26 cellular contexts compared by ENCODE assay signal in the genomic region with DNA sequence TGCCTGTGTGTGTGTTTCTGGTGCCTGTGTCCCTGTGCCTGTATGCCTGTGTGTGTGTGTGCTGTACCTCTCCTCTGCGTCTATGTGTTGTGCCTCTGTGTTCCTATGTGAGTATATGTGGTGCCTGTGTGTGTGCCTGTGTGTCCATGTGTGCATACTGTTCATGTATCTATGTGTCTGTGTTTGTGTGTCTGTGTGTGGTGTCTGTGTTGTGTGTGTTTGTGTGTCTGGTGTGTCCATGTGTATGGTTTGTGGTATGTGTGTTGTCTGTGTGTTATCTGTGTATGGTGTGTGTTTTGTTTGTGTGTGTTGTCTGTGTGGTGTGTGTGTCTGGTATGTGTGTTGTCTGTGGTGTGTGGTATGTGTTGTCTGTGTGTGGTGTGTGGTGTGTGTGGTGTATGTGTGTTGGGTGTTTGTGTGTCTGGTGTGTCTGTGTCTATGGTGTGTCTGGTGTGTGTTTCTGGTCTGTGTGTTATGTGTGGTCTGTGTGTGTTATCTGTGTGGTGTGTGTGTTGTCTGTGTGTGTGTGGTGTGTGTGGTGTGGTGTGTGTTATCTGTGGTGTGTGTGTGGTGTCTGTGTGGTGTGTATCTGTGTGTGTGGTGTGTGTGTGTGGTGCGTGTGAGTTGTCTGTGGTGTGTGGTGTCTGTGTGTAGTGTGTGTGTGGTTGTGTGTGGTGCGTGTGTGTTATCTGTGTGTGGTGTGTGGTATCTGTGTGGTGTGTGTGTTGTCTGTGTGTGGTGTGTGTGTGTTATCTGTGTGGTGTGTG. TPM values are rescaled to one million over a fixed set of nuclear protein-coding genes. Genes with fewer than 3 reads are reported as not detected.
DNase-seq lines count a peak whose midpoint lies in the region; ATAC-seq, FAIRE-seq and TF ChIP-seq lines count a peak whose summit lies in the region.
"Had no signal": no experiment of that assay in that cellular context is flagged by ENCODE, and none has a peak within 500 bp of the region (broad histone marks: within the 10 kb centered on the region; RNA-seq: fewer than 3 reads in every experiment).

No MANE protein-coding gene starts in this region.

- peak overlapping the region; percentile 42 for H4K91ac ChIP-seq in H1 (replicated peaks; ENCODE audit: insufficient read length, low read length)

- 87% methylated on average over 3 of the region's 3 CpGs; no CpG with 5 or more reads in 1 of the 2 experiments for WGBS in H1 (ENCODE audit: extremely low coverage in 1 of 2, insufficient coverage in 1 of 2, insufficient read length in 1 of 2, insufficient replicate concordance in 2 of 2, low coverage in 1 of 2, low lambda C conversion rate in 2 of 2, missing lambda C conversion rate in 1 of 2), 2 experiments

- H3K36me3 ChIP-seq in HCT116 (ENCODE audit: control insufficient read depth in 1 of 2, insufficient read depth in 2 of 2, low read length in 2 of 2) (peaks cover 6 to 32% of the 10 kb centered on the region in 2 experiments; a peak in 3 of 4 replicates), H1 (ENCODE audit: control insufficient read depth in 2 of 4, insufficient read depth in 4 of 4, low read length in 3 of 4) (peaks cover 7 to 66% (median 47%) of the 10 kb centered on the region in 4 experiments; a peak in 6 of 8 replicates)
- H3K36me3 ChIP-seq: breast epithelium had no signal

- no peak overlapping the region; the same call in 1 of the 2 replicates for H2AK5ac ChIP-seq in H1 (ENCODE audit: low read depth, low read length)

- no peak for TF ChIP-seq CTCF in HCT116 (IDR thresholded peaks at IDR 0.05 in 2 of 3, conservative IDR thresholded peaks at IDR 0.05 in 1 of 3; ENCODE audit: borderline replicate concordance in 1 of 3, insufficient read depth in 1 of 3, low read depth in 2 of 3, low read length in 2 of 3)
- no peak for TF ChIP-seq CTCF in H1 (IDR thresholded peaks at IDR 0.05; ENCODE audit: control extremely low read depth in 1 of 3, insufficient read depth in 1 of 3, low read depth in 1 of 3, low read length in 3 of 3)

- TF ChIP-seq RAD21 in HCT116 (IDR thresholded peaks at IDR 0.05; ENCODE audit: low read depth) (no peak), H1 (IDR thresholded peaks at IDR 0.05 in 1 of 2, conservative IDR thresholded peaks at IDR 0.05 in 1 of 2; ENCODE audit: low read depth in 2 of 2, low read length in 2 of 2) (no peak)

- H2BK12ac ChIP-seq in H1 (ENCODE audit: low read depth, low read length): peak overlapping the region; percentile 65; the same call in 1 of the 2 replicates

- ATAC-seq in HCT116 (no peak), GM18861 (IDR thresholded peaks at IDR 0.05; ENCODE audit: unreplicated experiment) (no peak)
- ATAC-seq: activated T-cell treated with anti-CD3 and anti-CD28 coated beads, Interleukin-2, amount 50 U/mL, for 4 hours; foreskin keratinocyte; heart right ventricle; right cardiac atrium; stimulated activated memory B cell treated with anti-CD40 and anti-IgM and Interleukin-4, amounts not matched to agents 10 μg/mL and 1 μg/mL and 100 μg/mL, for 72 hours had no signal

- peak overlapping the region; percentile 48; the same call in 1 of the 2 replicates for H2BK5ac ChIP-seq in H1 (ENCODE audit: low read depth, low read length)

- no peaks in the 10 kb centered on the region for H4K20me1 ChIP-seq in HCT116 (ENCODE audit: insufficient read depth)
- peaks cover 7 to 20% of the 10 kb centered on the region in 2 experiments for H4K20me1 ChIP-seq in H1 (replicated peaks in 1 of 2; ENCODE audit: control insufficient read depth in 1 of 2, insufficient read depth in 2 of 2, low read length in 2 of 2)

- H3K9me3 ChIP-seq in HCT116 (ENCODE audit: control insufficient read depth in 1 of 2, insufficient read depth in 1 of 2, low read depth in 1 of 2, low read length in 2 of 2) (peaks cover 0 to 4% of the 10 kb centered on the region in 2 experiments; a peak in 1 of 4 replicates), H1 (ENCODE audit: insufficient read depth in 2 of 2, low read depth in 1 of 2, low read length in 1 of 2) (no peaks in the 10 kb centered on the region)
- H3K9me3 ChIP-seq: adrenal gland, breast epithelium, heart right ventricle, testis had no signal

- H3K79me2 ChIP-seq in HCT116 (ENCODE audit: insufficient read depth, low read length) (no peaks in the 10 kb centered on the region), H1 (ENCODE audit: control insufficient read depth in 1 of 2, insufficient read depth in 2 of 2, low read length in 2 of 2) (0 out of 4 replicates have a peak, but pooled peaks cover 0 to 3% of the 10 kb centered on the region in 2 experiments)

- no peak overlapping the region for H3K18ac ChIP-seq in H1 (ENCODE audit: extremely low read depth, low read length)

- TF ChIP-seq EP300 in H1 (IDR thresholded peaks at IDR 0.05; ENCODE audit: borderline replicate concordance in 1 of 2, low read depth in 2 of 2, low read length in 2 of 2): no peak

- H3K27ac ChIP-seq in HCT116 (ENCODE audit: low read depth, low read length) (peak overlapping the region; percentile 19; the same call in 1 of the 2 replicates), H1 (ENCODE audit: low read depth, low read length) (no peak overlapping the region)
- H3K27ac ChIP-seq: adrenal gland, breast epithelium, foreskin keratinocyte, heart right ventricle, testis, VCaP had no signal

- H3K79me1 ChIP-seq in H1 (ENCODE audit: low read depth, low read length): peaks cover 6% of the 10 kb centered on the region

- RAD21 ChIA-PET in HCT116 (lab: Charles Lee; ENCODE audit: low non-redundant PET in 1 of 2, low total read pairs in 2 of 2, uncharacterized antibody in 2 of 2, unreplicated experiment in 2 of 2): no interaction called here

- H3K4me3 ChIP-seq in HCT116 (replicated peaks in 1 of 2; ENCODE audit: low read depth in 1 of 2, low read length in 2 of 2) (no peak overlapping the region), H1 (ENCODE audit: extremely low read depth in 1 of 4, insufficient read depth in 2 of 4, low read depth in 3 of 4, low read length in 4 of 4) (no peak overlapping the region)
- H3K4me3 ChIP-seq: adrenal gland, breast epithelium, heart right ventricle had no signal

- H3K4me1 ChIP-seq in HCT116 (ENCODE audit: control insufficient read depth in 1 of 2, insufficient read depth in 2 of 2, low read length in 2 of 2): peaks cover 0 to 3% of the 10 kb centered on the region in 2 experiments; a peak in 2 of 4 replicates
- no peaks in the 10 kb centered on the region for H3K4me1 ChIP-seq in H1 (replicated peaks in 1 of 4; ENCODE audit: control insufficient read depth in 3 of 4, insufficient read depth in 4 of 4, low read length in 3 of 4)
- H3K4me1 ChIP-seq: adrenal gland, breast epithelium, foreskin keratinocyte, heart right ventricle, testis had no signal

- H2BK20ac ChIP-seq in H1 (ENCODE audit: low read length): no peak overlapping the region

- BruUV-seq in HCT116 (replicated peaks; lab: Mats Ljungman, UMichigan): no TSS peak

- POLR2A ChIA-PET in HCT116 (lab: Charles Lee): no interaction called here
- POLR2A ChIA-PET in H1 (lab: Charles Lee; ENCODE audit: partially characterized antibody): interaction anchor here (3.8 kb wide), 1 partner anchor 12 kb away, joined by 19 read pairs; no protein-coding TSS in a partner anchor

- H4K5ac ChIP-seq in H1 (ENCODE audit: insufficient read length, low read depth, low read length): no peak overlapping the region

- H3K23me2 ChIP-seq in H1 (ENCODE audit: low read depth, low read length): peaks cover 10% of the 10 kb centered on the region; the same call in 1 of the 2 replicates

- no peak overlapping the region for H4K8ac ChIP-seq in H1 (ENCODE audit: extremely low read depth, insufficient read depth, low read length)

- TF ChIP-seq POLR2A in HCT116 (IDR thresholded peaks at IDR 0.05; ENCODE audit: borderline replicate concordance, extremely low read depth, insufficient read depth, insufficient read length): no peak
- no peak for TF ChIP-seq POLR2A in H1 (IDR thresholded peaks at IDR 0.05; ENCODE audit: control extremely low read depth in 1 of 2, low read depth in 2 of 2, low read length in 2 of 2)

- no peaks in the 10 kb centered on the region for H3K9me2 ChIP-seq in HCT116 (ENCODE audit: insufficient read depth)

- H2AFZ ChIP-seq in HCT116 (ENCODE audit: low read depth, low read length, poor library complexity, severe bottlenecking) (no peak overlapping the region), H1 (ENCODE audit: low read length) (no peak overlapping the region)

- no peak overlapping the region for H3K4me2 ChIP-seq in HCT116 (ENCODE audit: low read length)
- H3K4me2 ChIP-seq in H1 (ENCODE audit: insufficient read depth in 1 of 2, low read depth in 2 of 2, low read length in 2 of 2): no peak overlapping the region

- no peak overlapping the region for H3K4ac ChIP-seq in H1 (replicated peaks; ENCODE audit: insufficient read length, low read depth, low read length)

- CTCF ChIA-PET in HCT116 (lab: Charles Lee): no interaction called here
- CTCF ChIA-PET in H1 (lab: Charles Lee; ENCODE audit: partially characterized antibody): interaction anchor here (2.7 kb wide), 1 partner anchor 32 kb away, joined by 13 read pairs; no protein-coding TSS in a partner anchor

- H2BK120ac ChIP-seq in H1 (replicated peaks; ENCODE audit: low read depth, low read length): no peak overlapping the region

- no peak overlapping the region for H3K14ac ChIP-seq in H1 (ENCODE audit: insufficient read length)

- peak overlapping the region; percentile 100 for H3K56ac ChIP-seq in H1 (replicated peaks; ENCODE audit: insufficient read length, low read depth, low read length)

- H3K27me3 ChIP-seq in HCT116 (ENCODE audit: insufficient read depth, low read length): no peaks in the 10 kb centered on the region
- H3K27me3 ChIP-seq in H1 (replicated peaks in 1 of 4; ENCODE audit: control insufficient read depth in 3 of 4, extremely low read depth in 1 of 4, insufficient read depth in 3 of 4, low read length in 3 of 4): no peaks in the 10 kb centered on the region; a peak in 1 of 7 replicates
- H3K27me3 ChIP-seq: adrenal gland, breast epithelium, foreskin keratinocyte, heart right ventricle, testis had no signal

- intact Hi-C loops in HCT116 (cut with micrococcal nuclease): no loop called here

- H3K23ac ChIP-seq in H1 (ENCODE audit: insufficient read length): no peak overlapping the region

- peak; percentile 36 for FAIRE-seq in H1 (lab: Jason Lieb, UNC)
- FAIRE-seq: colon had no signal

- no peak overlapping the region for H2BK15ac ChIP-seq in H1 (ENCODE audit: low read length)

- DNase-seq in HCT116 (ENCODE audit: low read depth, low spot score) (no peak), H1 (ENCODE audit: low read depth in 1 of 2, low spot score in 2 of 2) (no peak), SHP77 (lab: John Stamatoyannopoulos, UW) (no peak)
- DNase-seq: activated CD4-positive, alpha-beta T cell treated with anti-CD3 and anti-CD28 coated beads, Interleukin-2, amount 10 ng/mL, durations not matched to agents 24 days and 14 days; activated naive CD4-positive, alpha-beta T cell treated with Interleukin-2 at 50 U/mL for 16 hours; activated T-cell treated with anti-CD3 and anti-CD28 coated beads, Interleukin-2, amount 50 U/mL, for 4 hours; adrenal gland; CD8-positive, alpha-beta memory T cell; effector CD8-positive, alpha-beta T cell; foreskin keratinocyte; heart right ventricle; KG1; mammary epithelial cell; MM.1S; NCI-H1417; NCI-H446; stimulated activated CD4-positive, alpha-beta T cell treated with anti-CD3 and anti-CD28 coated beads, Interleukin-4, amount 100 ng/mL, for 1 hour; testis had no signal

- no peak overlapping the region for H3K9ac ChIP-seq in HCT116 (ENCODE audit: low read length)
- H3K9ac ChIP-seq in H1 (replicated peaks in 1 of 4; ENCODE audit: extremely low read depth in 1 of 4, low read depth in 3 of 4, low read length in 3 of 4): peak overlapping the region in 2 of 4 experiments; percentile 27 to 28; a peak in 1 of 7 replicates

RNA-seq across cellular contexts. Expression of a gene that starts 20.4 kb away (rescaled TPM):
- total RNA-seq in HCT116 (2021; ENCODE audit: unreplicated experiment): 75.2 TPM
- 47.5 and 53.8 TPM in 2 replicates for polyA plus RNA-seq in HCT116 (2012)
- 102 and 106 TPM in 2 replicates for total RNA-seq in H1 (2021; fragmentation: NEBNext Ultra II Directional; extraction: Animal tissue kit (Norgen Biotek cat#: 25700))
- 31.1 and 46.8 TPM in 2 replicates for polyA plus RNA-seq in H1 (2011; rRNA removed)
- polyA plus RNA-seq in H1 (2011; cell fraction: cytosol; rRNA removed): 60.2 TPM
- polyA plus RNA-seq in H1 (2011; cell fraction: nucleus; rRNA removed): 76.7 TPM
- polyA plus RNA-seq in H1 (2012, experiment 1 of 2): 80.0 to 94.0 TPM (median 88.5 TPM) in 4 replicates
- polyA plus RNA-seq in H1 (2012, experiment 2 of 2): 61.0 TPM
- 61.1 TPM for polyA plus RNA-seq in H1 (2013, experiment 1 of 2)
- 57.8 TPM for polyA plus RNA-seq in H1 (2013, experiment 2 of 2)
- 15.9 and 22.3 TPM in 2 replicates for polyA minus RNA-seq in H1 (2011; rRNA and poly(A)+ RNA removed)
- 37.7 TPM for polyA minus RNA-seq in H1 (2011; cell fraction: cytosol; rRNA and poly(A)+ RNA removed)
- 33.9 TPM for polyA minus RNA-seq in H1 (2011; cell fraction: nucleus; rRNA and poly(A)+ RNA removed)

RNA-seq across cellular contexts. Expression of a gene that starts 25.8 kb away (rescaled TPM):
- 2.3 TPM for total RNA-seq in HCT116 (2021; ENCODE audit: unreplicated experiment)
- polyA plus RNA-seq in HCT116 (2012): 1.8 and 2.0 TPM in 2 replicates
- total RNA-seq in H1 (2021; fragmentation: NEBNext Ultra II Directional; extraction: Animal tissue kit (Norgen Biotek cat#: 25700)): 0.45 and 0.54 TPM in 2 replicates
- polyA plus RNA-seq in H1 (2011; rRNA removed): 0.35 and 0.67 TPM in 2 replicates
- 0.69 TPM for polyA plus RNA-seq in H1 (2011; cell fraction: cytosol; rRNA removed)
- polyA plus RNA-seq in H1 (2011; cell fraction: nucleus; rRNA removed): 2.5 TPM
- 0.47 to 1.3 TPM (median 0.98 TPM) in 4 replicates for polyA plus RNA-seq in H1 (2012, experiment 1 of 2)
- polyA plus RNA-seq in H1 (2012, experiment 2 of 2): 0.45 TPM
- 0.20 TPM for polyA plus RNA-seq in H1 (2013, experiment 1 of 2)
- polyA plus RNA-seq in H1 (2013, experiment 2 of 2): 0.17 TPM
- polyA minus RNA-seq in H1 (2011; rRNA and poly(A)+ RNA removed): 0.39 and 0.76 TPM in 2 replicates
- polyA minus RNA-seq in H1 (2011; cell fraction: cytosol; rRNA and poly(A)+ RNA removed): not detected
- 0.50 TPM for polyA minus RNA-seq in H1 (2011; cell fraction: nucleus; rRNA and poly(A)+ RNA removed)
- total RNA-seq: activated CD4-positive, alpha-beta T cell treated with anti-CD3 and anti-CD28 coated beads, Interleukin-2, amount 10 ng/mL, durations not matched to agents 24 days and 14 days had no signal
- polyA plus RNA-seq: neural cell had no signal

RNA-seq across cellular contexts. Expression of a gene that starts 34.9 kb away (rescaled TPM):
- 76.5 TPM for total RNA-seq in HCT116 (2021; ENCODE audit: unreplicated experiment)
- 75.7 and 76.0 TPM in 2 replicates for polyA plus RNA-seq in HCT116 (2012)
- 28.0 and 29.9 TPM in 2 replicates for total RNA-seq in H1 (2021; fragmentation: NEBNext Ultra II Directional; extraction: Animal tissue kit (Norgen Biotek cat#: 25700))
- 43.8 and 63.0 TPM in 2 replicates for polyA plus RNA-seq in H1 (2011; rRNA removed)
- polyA plus RNA-seq in H1 (2011; cell fraction: cytosol; rRNA removed): 32.6 TPM
- 36.9 TPM for polyA plus RNA-seq in H1 (2011; cell fraction: nucleus; rRNA removed)
- 25.0 to 35.0 TPM (median 33.0 TPM) in 4 replicates for polyA plus RNA-seq in H1 (2012, experiment 1 of 2)
- polyA plus RNA-seq in H1 (2012, experiment 2 of 2): 32.1 TPM
- polyA plus RNA-seq in H1 (2013, experiment 1 of 2): 25.5 TPM
- 25.7 TPM for polyA plus RNA-seq in H1 (2013, experiment 2 of 2)
- 11.3 and 12.9 TPM in 2 replicates for polyA minus RNA-seq in H1 (2011; rRNA and poly(A)+ RNA removed)
- polyA minus RNA-seq in H1 (2011; cell fraction: cytosol; rRNA and poly(A)+ RNA removed): 18.1 TPM
- 16.4 TPM for polyA minus RNA-seq in H1 (2011; cell fraction: nucleus; rRNA and poly(A)+ RNA removed)

RNA-seq across cellular contexts. Expression of a gene that starts 42.5 kb away (rescaled TPM):
- 8.1 TPM for total RNA-seq in HCT116 (2021; ENCODE audit: unreplicated experiment)
- polyA plus RNA-seq in HCT116 (2012): 4.3 and 5.8 TPM in 2 replicates
- 1.8 and 2.0 TPM in 2 replicates for total RNA-seq in H1 (2021; fragmentation: NEBNext Ultra II Directional; extraction: Animal tissue kit (Norgen Biotek cat#: 25700))
- 2.5 and 2.6 TPM in 2 replicates for polyA plus RNA-seq in H1 (2011; rRNA removed)
- 4.0 TPM for polyA plus RNA-seq in H1 (2011; cell fraction: cytosol; rRNA removed)
- 7.7 TPM for polyA plus RNA-seq in H1 (2011; cell fraction: nucleus; rRNA removed)
- 1.7 to 2.6 TPM (median 1.7 TPM) in 4 replicates for polyA plus RNA-seq in H1 (2012, experiment 1 of 2)
- polyA plus RNA-seq in H1 (2012, experiment 2 of 2): 1.2 TPM
- 1.1 TPM for polyA plus RNA-seq in H1 (2013, experiment 1 of 2)
- polyA plus RNA-seq in H1 (2013, experiment 2 of 2): 0.96 TPM
- 1.9 and 3.2 TPM in 2 replicates for polyA minus RNA-seq in H1 (2011; rRNA and poly(A)+ RNA removed)
- 3.2 TPM for polyA minus RNA-seq in H1 (2011; cell fraction: cytosol; rRNA and poly(A)+ RNA removed)
- 6.3 TPM for polyA minus RNA-seq in H1 (2011; cell fraction: nucleus; rRNA and poly(A)+ RNA removed)
- total RNA-seq: activated CD4-positive, alpha-beta T cell treated with anti-CD3 and anti-CD28 coated beads, Interleukin-2, amount 10 ng/mL, durations not matched to agents 24 days and 14 days; CD8-positive, alpha-beta memory T cell; foreskin keratinocyte had no signal
- polyA plus RNA-seq: foreskin keratinocyte, mammary epithelial cell had no signal

RNA-seq across cellular contexts. Expression of a gene that starts 47.3 kb away (rescaled TPM):
- total RNA-seq in HCT116 (2021; ENCODE audit: unreplicated experiment): 1.3 TPM
- 0.72 and 0.83 TPM in 2 replicates for polyA plus RNA-seq in HCT116 (2012)
- 0.36 and 0.48 TPM in 2 replicates for total RNA-seq in H1 (2021; fragmentation: NEBNext Ultra II Directional; extraction: Animal tissue kit (Norgen Biotek cat#: 25700))
- 0.64 and 0.79 TPM in 2 replicates for polyA plus RNA-seq in H1 (2011; rRNA removed)
- 0.48 TPM for polyA plus RNA-seq in H1 (2011; cell fraction: cytosol; rRNA removed)
- polyA plus RNA-seq in H1 (2011; cell fraction: nucleus; rRNA removed): 0.34 TPM
- 0.28 to 1.1 TPM (median 0.51 TPM) in 4 replicates for polyA plus RNA-seq in H1 (2012, experiment 1 of 2)
- 0.50 TPM for polyA plus RNA-seq in H1 (2012, experiment 2 of 2)
- 1.3 TPM for polyA plus RNA-seq in H1 (2013, experiment 1 of 2)
- polyA plus RNA-seq in H1 (2013, experiment 2 of 2): 1.2 TPM
- 0.13 and 0.22 TPM in 2 replicates for polyA minus RNA-seq in H1 (2011; rRNA and poly(A)+ RNA removed)
- polyA minus RNA-seq in H1 (2011; cell fraction: cytosol; rRNA and poly(A)+ RNA removed): not detected
- 0.20 TPM for polyA minus RNA-seq in H1 (2011; cell fraction: nucleus; rRNA and poly(A)+ RNA removed)
- total RNA-seq: A673; CD8-positive, alpha-beta memory T cell; mammary epithelial cell had no signal
- polyA plus RNA-seq: mammary epithelial cell, neural cell had no signal
